In the genomic region with DNA sequence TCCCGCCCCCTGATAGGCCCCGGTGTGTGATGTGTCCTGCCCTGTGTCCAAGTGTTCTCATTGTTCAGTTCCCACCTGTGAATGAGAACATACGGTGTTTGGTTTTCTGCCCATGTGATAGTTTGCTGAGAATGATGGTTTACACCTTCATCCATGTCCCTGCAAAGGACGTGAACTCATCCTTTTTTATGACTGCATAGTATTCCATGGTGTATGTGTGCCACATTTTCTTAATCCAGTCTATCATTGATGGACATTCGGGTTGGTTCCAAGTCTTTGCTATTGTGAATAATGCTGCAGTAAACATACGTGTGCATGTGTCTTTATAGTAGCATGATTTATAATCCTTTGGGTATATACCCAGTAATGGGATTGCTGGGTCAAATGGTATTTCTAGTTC, we compare ENCODE assay signal across 5 cellular contexts. TPM values are rescaled to one million over a fixed set of nuclear protein-coding genes. Genes with fewer than 3 reads are reported as not detected.
DNase-seq lines count a peak whose midpoint lies in the region; ATAC-seq, FAIRE-seq and TF ChIP-seq lines count a peak whose summit lies in the region.
"Not testable (repeated sequence)": the region's sequence is repeated elsewhere in the genome, so short reads cannot be mapped to it uniquely, and the experiment has no call there.

No MANE protein-coding gene starts in this region.

- not testable (repeated sequence) for TF ChIP-seq POLR2A in K562 (conservative IDR thresholded peaks at IDR 0.05)

- H3K9me1 ChIP-seq in K562 (ENCODE audit: control insufficient read depth, insufficient read depth, low read length) = not testable (repeated sequence)

- H3K4me1 Mint-ChIP-seq in natural killer cell treated with Interleukin-12 subunit alpha and Interleukin-12 subunit beta and Interleukin-15 and Interleukin-18, amount 100 ng/mL, for 72 hours (ENCODE audit: low read depth in 2 of 2) = peaks cover 69 to 74% of the 10 kb centered on the region in 2 donors
- H3K4me1 Mint-ChIP-seq in nephron progenitor cell = not testable (repeated sequence)

- ATAC-seq in K562; natural killer cell treated with Interleukin-12 subunit alpha and Interleukin-12 subunit beta and Interleukin-15 and Interleukin-18, amount 100 ng/mL, for 72 hours: not testable (repeated sequence)

- peaks cover 16% of the 10 kb centered on the region for H3K9me3 Mint-ChIP-seq in natural killer cell treated with Interleukin-12 subunit alpha and Interleukin-12 subunit beta and Interleukin-15 and Interleukin-18, amount 100 ng/mL, for 72 hours
- peaks cover 81% of the 10 kb centered on the region for H3K9me3 Mint-ChIP-seq in nephron progenitor cell

- intact Hi-C loops in K562 (cut with micrococcal nuclease) = not testable (repeated sequence)

- H3K27ac ChIP-seq in HEK293 (ENCODE audit: extremely low read depth, low read depth, low read length); K562 (ENCODE audit: extremely low read depth, low read depth, low read length): not testable (repeated sequence)

- in situ Hi-C loops in K562 (cut with MboI) = not testable (repeated sequence)

- CTCF ChIA-PET in HEK293 (lab: Yijun Ruan, JAX); K562 (lab: Yijun Ruan, JAX; ENCODE audit: low intra/inter-chr PET ratio): not testable (repeated sequence)

- not testable (repeated sequence) for H3K9me3 ChIP-seq in HEK293 (ENCODE audit: control insufficient read depth, insufficient read depth, low read depth, low read length); K562 (replicated peaks; ENCODE audit: control insufficient read depth, insufficient read depth, low read depth, low read length)

- peaks cover 31% of the 10 kb centered on the region for H3K79me2 ChIP-seq in K562 (ENCODE audit: control insufficient read depth, insufficient read depth, low read length)

- H3K36me3 ChIP-seq in HEK293 (ENCODE audit: control insufficient read depth in 2 of 2, insufficient read depth in 1 of 2, low read length in 2 of 2); K562 (ENCODE audit: control insufficient read depth, insufficient read depth, low read length): not testable (repeated sequence)

- not testable (repeated sequence) for FAIRE-seq in K562 (lab: Jason Lieb, UNC)
- FAIRE-seq in urothelium cell line (lab: Jason Lieb, UNC) = peak; percentile 13

- WGBS in K562 (ENCODE audit: insufficient coverage, low coverage, missing lambda C conversion rate) = 88% methylated on average over 6 of the region's 6 CpGs

- H3K27ac Mint-ChIP-seq in natural killer cell treated with Interleukin-12 subunit alpha and Interleukin-12 subunit beta and Interleukin-15 and Interleukin-18, amount 100 ng/mL, for 72 hours = peak overlapping the region; percentile 43 to 81
- peak overlapping the region; percentile 79 for H3K27ac Mint-ChIP-seq in nephron progenitor cell

- H3K36me3 Mint-ChIP-seq in natural killer cell treated with Interleukin-12 subunit alpha and Interleukin-12 subunit beta and Interleukin-15 and Interleukin-18, amount 100 ng/mL, for 72 hours = peaks cover 48% of the 10 kb centered on the region
- peaks cover 51% of the 10 kb centered on the region for H3K36me3 Mint-ChIP-seq in nephron progenitor cell (ENCODE audit: low read depth)

- not testable (repeated sequence) for H3K4me2 ChIP-seq in K562 (ENCODE audit: insufficient read depth, low read length)

- not testable (repeated sequence) for H3K27me3 Mint-ChIP-seq in natural killer cell treated with Interleukin-12 subunit alpha and Interleukin-12 subunit beta and Interleukin-15 and Interleukin-18, amount 100 ng/mL, for 72 hours; nephron progenitor cell (ENCODE audit: low read depth, poor library complexity)

- H2AFZ ChIP-seq in K562 (ENCODE audit: low read depth, low read length) = not testable (repeated sequence)

- TF ChIP-seq CTCF in HEK293 (tag by site-specific recombination; IDR thresholded peaks at IDR 0.05); K562 (IDR thresholded peaks at IDR 0.05 in 2 of 3, conservative IDR thresholded peaks at IDR 0.05 in 1 of 3; ENCODE audit: insufficient read depth in 2 of 3, low read depth in 1 of 3, low read length in 3 of 3); nephron progenitor cell (IDR thresholded peaks at IDR 0.05): not testable (repeated sequence)

- not testable (repeated sequence) for DNase-seq in K562 (ENCODE audit: extremely low read depth in 1 of 4, low spot score in 3 of 4); natural killer cell treated with Interleukin-12 subunit alpha and Interleukin-12 subunit beta and Interleukin-15 and Interleukin-18, amount 100 ng/mL, for 72 hours (ENCODE audit: low spot score); nephron progenitor cell; urothelium cell line (ENCODE audit: low spot score)

- H3K9ac ChIP-seq in K562 (ENCODE audit: insufficient read depth in 1 of 2, low read depth in 2 of 2, low read length in 2 of 2) = not testable (repeated sequence)

- POLR2A ChIA-PET in HEK293 (lab: Yijun Ruan, JAX); K562 (lab: Yijun Ruan, JAX): not testable (repeated sequence)

- H3K4me3 Mint-ChIP-seq in natural killer cell treated with Interleukin-12 subunit alpha and Interleukin-12 subunit beta and Interleukin-15 and Interleukin-18, amount 100 ng/mL, for 72 hours = peak overlapping the region; percentile 39
- not testable (repeated sequence) for H3K4me3 Mint-ChIP-seq in nephron progenitor cell

- not testable (repeated sequence) for TF ChIP-seq EP300 in K562 (IDR thresholded peaks at IDR 0.05; ENCODE audit: low read length)

- TF ChIP-seq RAD21 in K562 (CRISPR knock-in tag; conservative IDR thresholded peaks at IDR 0.05 in 1 of 2, IDR thresholded peaks at IDR 0.05 in 1 of 2) = not testable (repeated sequence)

- not testable (repeated sequence) for H3K4me1 ChIP-seq in HEK293 (ENCODE audit: control insufficient read depth, insufficient read depth, low read length); K562 (replicated peaks in 1 of 2; ENCODE audit: control insufficient read depth in 2 of 2, insufficient read depth in 2 of 2, low read length in 2 of 2)

- H4K20me1 ChIP-seq in K562 (replicated peaks; ENCODE audit: control insufficient read depth, insufficient read depth, low read length) = not testable (repeated sequence)

- not testable (repeated sequence) for H3K4me3 ChIP-seq in HEK293 (ENCODE audit: low read depth, low read length); K562

- H3K27me3 ChIP-seq in K562 (ENCODE audit: control insufficient read depth in 2 of 2, insufficient read depth in 2 of 2, low read length in 2 of 2) = not testable (repeated sequence)

- BruUV-seq in K562 (replicated peaks; lab: Mats Ljungman, UMichigan) = not testable (repeated sequence)

TF ChIP-seq in K562, 482 proteins besides CTCF, POLR2A, EP300 and RAD21:
- 0 out of 4 replicates have a peak, but pooled peaks of 1 of the 2 experiments have one; percentile 32 for TF ChIP-seq KDM1A (IDR thresholded peaks at IDR 0.05)
- peak; percentile 89 for TF ChIP-seq ZNF146 (CRISPR knock-in tag; IDR thresholded peaks at IDR 0.05; ENCODE audit: unreplicated experiment)
- peak; percentile 58; the same call in 1 of the 2 replicates for TF ChIP-seq BCOR (IDR thresholded peaks at IDR 0.05)

RNA-seq across cellular contexts. Expression of gene NCOA1, which starts 40.6 kb away (rescaled TPM):
- total RNA-seq in K562 (2011; cell fraction: chromatin; rRNA removed; ENCODE audit: low replicate concordance) = 51.3 and 140 TPM in 2 replicates
- 21.5 and 31.2 TPM in 2 replicates for total RNA-seq in K562 (2011; cell fraction: nucleolus; rRNA removed)
- 55.1 and 80.0 TPM in 2 replicates for total RNA-seq in K562 (2011; cell fraction: nucleoplasm; rRNA removed)
- total RNA-seq in K562 (2014; rRNA removed) (8.3 and 12.2 TPM in 2 replicates), K562 (2014; rRNA removed; fragmentation: Illumina TruSeq; extraction: Trizol) (19.4 and 20.3 TPM in 2 replicates), K562 (2015; rRNA removed; fragmentation: Illumina TruSeq; extraction: Trizol) (19.9 TPM in 2 replicates), K562 (2021) (16.2 and 17.0 TPM in 2 replicates)
- polyA plus RNA-seq in K562 (2011; rRNA removed) (22.2 and 25.7 TPM in 2 replicates), K562 (2014; fragmentation: Illumina TruSeq; extraction: Trizol) (17.4 and 19.7 TPM in 2 replicates), K562 (2014; fragmentation: Nextera tagmentation; extraction: Ambion mirVana) (1 to 10 TPM; 4.9 to 6.2 TPM), K562 (2014; rRNA removed) (9.4 and 10.8 TPM in 2 replicates)
- 12.8 and 15.5 TPM in 2 replicates for polyA plus RNA-seq in K562 (2011; cell fraction: cytosol; rRNA removed)
- polyA plus RNA-seq in K562 (2011; cell fraction: nucleus; rRNA removed) = 23.6 and 27.1 TPM in 2 replicates
- polyA plus RNA-seq in K562 (2012) = 12.6 and 12.9 TPM in 2 replicates
- polyA minus RNA-seq in K562 (2011; rRNA and poly(A)+ RNA removed) = 67.5 and 67.7 TPM in 2 replicates
- polyA minus RNA-seq in K562 (2011; cell fraction: cytosol; rRNA and poly(A)+ RNA removed) = 14.5 and 23.9 TPM in 2 replicates
- 40.3 and 55.5 TPM in 2 replicates for polyA minus RNA-seq in K562 (2011; cell fraction: nucleus; rRNA and poly(A)+ RNA removed)
- 100 to 1,000 TPM in 1 of 2 donors, 10 to 100 TPM in 1; 84.1 to 139 TPM for total RNA-seq in natural killer cell treated with Interleukin-12 subunit alpha and Interleukin-12 subunit beta and Interleukin-15 and Interleukin-18, amount 100 ng/mL, for 72 hours
